Comparison of ENCODE assay signal across 14 cellular contexts in genomic region chr7:106059556-106059955, GRCh38. TPM values are rescaled to one million over a fixed set of nuclear protein-coding genes. Genes with fewer than 3 reads are reported as not detected.
A peak's percentile ranks its signal among the peaks of the same experiment; 100 is the strongest.
DNase-seq lines count a peak whose midpoint lies in the region; ATAC-seq and TF ChIP-seq lines count a peak whose summit lies in the region.
"Had no signal": no experiment of that assay in that cellular context is flagged by ENCODE, and none has a peak within 500 bp of the region (broad histone marks: within the 10 kb centered on the region; RNA-seq: fewer than 3 reads in every experiment).

No MANE protein-coding gene starts in this region.

- peaks cover 37% of the 10 kb centered on the region for H3K4me1 Mint-ChIP-seq in activated CD4-positive, alpha-beta T cell treated with anti-CD3 and anti-CD28 coated beads, Interleukin-2, amount 10 ng/mL, durations not matched to agents 24 days and 14 days

- no peaks in the 10 kb centered on the region for H3K36me3 Mint-ChIP-seq in activated CD4-positive, alpha-beta T cell treated with anti-CD3 and anti-CD28 coated beads, Interleukin-2, amount 10 ng/mL, durations not matched to agents 24 days and 14 days (ENCODE audit: low read depth)

- peaks cover 18% of the 10 kb centered on the region for H3K9me3 ChIP-seq in DOHH2 (ENCODE audit: control insufficient read depth, insufficient read depth, low read length)
- H3K9me3 ChIP-seq in OCI-LY1 (ENCODE audit: low read length): no peaks in the 10 kb centered on the region
- H3K9me3 ChIP-seq: neutrophil had no signal

- TF ChIP-seq CTCF in DOHH2 (IDR thresholded peaks at IDR 0.05; ENCODE audit: low read depth, low read length, poor library complexity, severe bottlenecking) (no peak), OCI-LY1 (IDR thresholded peaks at IDR 0.05; ENCODE audit: low read length) (no peak), cardiac fibroblast (IDR thresholded peaks at IDR 0.05; ENCODE audit: low read depth, low read length) (no peak), brain microvascular endothelial cell (IDR thresholded peaks at IDR 0.05; ENCODE audit: low read depth, low read length, missing control alignments) (no peak)

- H3K36me3 ChIP-seq in DOHH2 (ENCODE audit: control insufficient read depth, low read length): peaks cover 35% of the 10 kb centered on the region
- no peaks in the 10 kb centered on the region for H3K36me3 ChIP-seq in OCI-LY1 (ENCODE audit: insufficient read depth, low read length)
- H3K36me3 ChIP-seq in brain microvascular endothelial cell (replicated peaks): no peaks in the 10 kb centered on the region
- H3K36me3 ChIP-seq: neutrophil had no signal

- H3K27me3 ChIP-seq in DOHH2 (ENCODE audit: control insufficient read depth, low read length): no peaks in the 10 kb centered on the region
- H3K27me3 ChIP-seq in OCI-LY1 (ENCODE audit: insufficient read depth, low read length): no peaks in the 10 kb centered on the region
- no peaks in the 10 kb centered on the region for H3K27me3 ChIP-seq in brain microvascular endothelial cell (replicated peaks)

- DNase-seq in cardiac fibroblast (ENCODE audit: low read depth in 2 of 2) (peak; percentile 35 to 48), posterior vena cava (ENCODE audit: low spot score) (peak; percentile 32), NK-92 (lab: John Stamatoyannopoulos, UW; ENCODE audit: unreplicated experiment) (no peak), brain microvascular endothelial cell (no peak)
- DNase-seq in activated CD4-positive, alpha-beta T cell treated with anti-CD3 and anti-CD28 coated beads, Interleukin-2, amount 10 ng/mL, durations not matched to agents 24 days and 14 days: no peak
- DNase-seq: activated naive CD4-positive, alpha-beta T cell treated with anti-CD3 and anti-CD28 coated beads, Interleukin-2, amount 50 U/mL, for 16 hours; GOT3; mesenchymal stem cell; NCI-H1417; NCI-H345 had no signal

- no peak overlapping the region for H2AFZ ChIP-seq in OCI-LY1 (ENCODE audit: low read length)

- peaks cover 66% of the 10 kb centered on the region for H3F3A ChIP-seq in DOHH2 (ENCODE audit: control insufficient read depth, insufficient read depth)
- peaks cover 31% of the 10 kb centered on the region for H3F3A ChIP-seq in OCI-LY1 (ENCODE audit: insufficient read depth, low read length)

- H3K27ac ChIP-seq in DOHH2 (ENCODE audit: low read depth, low read length) (peak overlapping the region; percentile 97), OCI-LY1 (ENCODE audit: low read depth, low read length, poor library complexity, severe bottlenecking) (peak overlapping the region; percentile 99), brain microvascular endothelial cell (no peak overlapping the region)
- H3K27ac ChIP-seq: neutrophil had no signal

- H3K9ac ChIP-seq in OCI-LY1 (ENCODE audit: low read length): peak overlapping the region; percentile 84

- H3K4me2 ChIP-seq in DOHH2 (ENCODE audit: low read length): peak overlapping the region; percentile 89
- peak overlapping the region; percentile 62 for H3K4me2 ChIP-seq in OCI-LY1 (ENCODE audit: low read length)

- ATAC-seq in HG02884 (IDR thresholded peaks at IDR 0.05; ENCODE audit: unreplicated experiment): no peak

- H3K27me3 Mint-ChIP-seq in activated CD4-positive, alpha-beta T cell treated with anti-CD3 and anti-CD28 coated beads, Interleukin-2, amount 10 ng/mL, durations not matched to agents 24 days and 14 days: no peaks in the 10 kb centered on the region

- in situ Hi-C loops in brain microvascular endothelial cell (cut with HindIII; ENCODE audit: low pct_ligation_motif_present, low sequenced_read_pairs): loop anchor here (25.0 kb wide), 1 partner anchor 103 kb away; no protein-coding TSS in a partner anchor

- peaks cover 96% of the 10 kb centered on the region for H3K4me1 ChIP-seq in DOHH2 (ENCODE audit: control insufficient read depth, low read length)
- peaks cover 92% of the 10 kb centered on the region for H3K4me1 ChIP-seq in OCI-LY1 (ENCODE audit: insufficient read depth, low read length, severe bottlenecking)

- H3K4me3 Mint-ChIP-seq in activated CD4-positive, alpha-beta T cell treated with anti-CD3 and anti-CD28 coated beads, Interleukin-2, amount 10 ng/mL, durations not matched to agents 24 days and 14 days: no peak overlapping the region

- no peaks in the 10 kb centered on the region for H4K20me1 ChIP-seq in DOHH2 (ENCODE audit: control insufficient read depth, insufficient read depth, low read depth, low read length)
- no peaks in the 10 kb centered on the region for H4K20me1 ChIP-seq in OCI-LY1 (ENCODE audit: insufficient read depth, low read length)

- intact Hi-C loops in posterior vena cava (cut with DNase I): loop anchor here in 1 of 2 donors (5.0 kb wide), 1 partner anchor 1958 kb away; no protein-coding TSS in a partner anchor
- intact Hi-C loops in activated CD4-positive, alpha-beta T cell treated with anti-CD3 and anti-CD28 coated beads, Interleukin-2, amount 10 ng/mL, durations not matched to agents 24 days and 14 days (cut with micrococcal nuclease): no loop called here

- no peaks in the 10 kb centered on the region for H3K9me3 Mint-ChIP-seq in activated CD4-positive, alpha-beta T cell treated with anti-CD3 and anti-CD28 coated beads, Interleukin-2, amount 10 ng/mL, durations not matched to agents 24 days and 14 days

- H3K79me2 ChIP-seq in DOHH2 (ENCODE audit: control insufficient read depth, low read length): peaks cover 17% of the 10 kb centered on the region
- no peaks in the 10 kb centered on the region for H3K79me2 ChIP-seq in OCI-LY1 (ENCODE audit: insufficient read depth, low read length)

- no peaks in the 10 kb centered on the region for H3K9me2 ChIP-seq in DOHH2 (replicated peaks; ENCODE audit: control insufficient read depth, low read length)
- no peaks in the 10 kb centered on the region for H3K9me2 ChIP-seq in OCI-LY1 (ENCODE audit: low read depth, low read length)

- H3K27ac Mint-ChIP-seq in activated CD4-positive, alpha-beta T cell treated with anti-CD3 and anti-CD28 coated beads, Interleukin-2, amount 10 ng/mL, durations not matched to agents 24 days and 14 days: no peak overlapping the region

- H3K4me3 ChIP-seq in DOHH2 (ENCODE audit: low read length): peak overlapping the region; percentile 67
- no peak overlapping the region for H3K4me3 ChIP-seq in OCI-LY1 (ENCODE audit: low read depth, low read length, poor library complexity, severe bottlenecking)
- H3K4me3 ChIP-seq in cardiac fibroblast (replicated peaks in 1 of 2; ENCODE audit: low read depth in 2 of 2, low read length in 2 of 2): no peak overlapping the region
- H3K4me3 ChIP-seq in brain microvascular endothelial cell (ENCODE audit: low read depth, low read length): no peak overlapping the region

RNA-seq across cellular contexts. Expression of gene SYPL1, which starts 52.6 kb away (rescaled TPM):
- total RNA-seq in posterior vena cava: 10 to 100 TPM; 81.4 to 89.8 TPM
- 26.6 and 27.2 TPM in 2 replicates for total RNA-seq in activated CD4-positive, alpha-beta T cell treated with anti-CD3 and anti-CD28 coated beads, Interleukin-2, amount 10 ng/mL, durations not matched to agents 24 days and 14 days

Comparison
In these comparisons a context has a peak if more than half of its experiments do, and no peak if none do; other contexts are left out.
1. DNase-seq: peak in cardiac fibroblast (2 of 2) and posterior vena cava (single experiment); none in NK-92 (single experiment), activated CD4-positive, alpha-beta T cell treated with anti-CD3 and anti-CD28 coated beads, Interleukin-2, amount 10 ng/mL, durations not matched to agents 24 days and 14 days (single experiment) and brain microvascular endothelial cell (single experiment).